1 cellular context compared by ENCODE assay signal in genomic region chr20:34363062-34364012, GRCh38.
TF ChIP-seq lines count a peak whose summit lies in the region.

ITCH (plus strand) TSS chr20:34363273; CDS start chr20:34393812, 30,539 bp downstream.

TF ChIP-seq in HepG2, 621 proteins besides CTCF, POLR2A, EP300 and RAD21 (continued from another document):
- TF ChIP-seq ZNF280D (CRISPR knock-in tag; IDR thresholded peaks at IDR 0.05) (peak; percentile 41; the same call in 1 of the 2 replicates), ZBTB7A (CRISPR knock-in tag; IDR thresholded peaks at IDR 0.05) (peak; percentile 72), NFKBIZ (CRISPR knock-in tag; IDR thresholded peaks at IDR 0.05) (no peak), MTF1 (CRISPR knock-in tag; IDR thresholded peaks at IDR 0.05) (0 out of 2 replicates have a peak, but pooled peaks have one; percentile 48), ZNF546 (CRISPR knock-in tag; conservative IDR thresholded peaks at IDR 0.05) (peak; percentile 30; the same call in 1 of the 2 replicates), HOXA3 (CRISPR knock-in tag; IDR thresholded peaks at IDR 0.05) (peak; percentile 90), FOXC1 (CRISPR knock-in tag; IDR thresholded peaks at IDR 0.05; ENCODE audit: borderline replicate concordance) (peak; percentile 94), NAIF1 (CRISPR knock-in tag; IDR thresholded peaks at IDR 0.05; ENCODE audit: borderline replicate concordance) (peak; percentile 79; the same call in 1 of the 2 replicates), ZNF225 (CRISPR knock-in tag; IDR thresholded peaks at IDR 0.05) (0 out of 2 replicates have a peak, but pooled peaks have one; percentile 54), SALL2 (CRISPR knock-in tag; IDR thresholded peaks at IDR 0.05) (peak; percentile 45), KAT7 (CRISPR knock-in tag; IDR thresholded peaks at IDR 0.05; ENCODE audit: borderline replicate concordance) (peak; percentile 76), ZNF614 (CRISPR knock-in tag; IDR thresholded peaks at IDR 0.05; ENCODE audit: borderline replicate concordance) (peak; percentile 71; the same call in 1 of the 2 replicates), ZNF138 (CRISPR knock-in tag; IDR thresholded peaks at IDR 0.05; ENCODE audit: low read depth) (0 out of 2 replicates have a peak, but pooled peaks have one; percentile 64), TFAP4 (IDR thresholded peaks at IDR 0.05; ENCODE audit: borderline replicate concordance, low read depth) (peak; percentile 80), PTBP1 (IDR thresholded peaks at IDR 0.05; ENCODE audit: low read depth, low read length, poor library complexity, severe bottlenecking) (peak; percentile 89), ZNF484 (CRISPR knock-in tag; IDR thresholded peaks at IDR 0.05; ENCODE audit: borderline replicate concordance, low read depth) (no peak), SOX5 (CRISPR knock-in tag; IDR thresholded peaks at IDR 0.05; ENCODE audit: borderline replicate concordance) (peak; percentile 24; the same call in 1 of the 2 replicates), SOX6 (IDR thresholded peaks at IDR 0.05) (no peak), SOX6 (CRISPR knock-in tag; IDR thresholded peaks at IDR 0.05) (peak; percentile 78), DRAP1 (CRISPR knock-in tag; IDR thresholded peaks at IDR 0.05) (peak; percentile 97), CREM (IDR thresholded peaks at IDR 0.05) (peak; percentile 79), CREM (CRISPR knock-in tag; IDR thresholded peaks at IDR 0.05) (no peak; the same call in 1 of the 2 replicates), ZBTB21 (CRISPR knock-in tag; IDR thresholded peaks at IDR 0.05) (0 out of 2 replicates have a peak, but pooled peaks have one; percentile 46), ZNF839 (CRISPR knock-in tag; IDR thresholded peaks at IDR 0.05; ENCODE audit: borderline replicate concordance) (peak; percentile 50; the same call in 1 of the 2 replicates), KDM4B (CRISPR knock-in tag; IDR thresholded peaks at IDR 0.05) (peak; percentile 53; the same call in 1 of the 2 replicates), HNRNPL (IDR thresholded peaks at IDR 0.05; ENCODE audit: low read depth, low read length) (peak; percentile 67; the same call in 1 of the 2 replicates), ZNF776 (CRISPR knock-in tag; IDR thresholded peaks at IDR 0.05) (peak; percentile 43; the same call in 1 of the 2 replicates), ISL2 (CRISPR knock-in tag; IDR thresholded peaks at IDR 0.05) (peak; percentile 69), BORCS8-MEF2B (CRISPR knock-in tag; IDR thresholded peaks at IDR 0.05) (0 out of 2 replicates have a peak, but pooled peaks have one; percentile 38), ETV5 (CRISPR knock-in tag; IDR thresholded peaks at IDR 0.05; ENCODE audit: borderline replicate concordance) (peak; percentile 72; the same call in 1 of the 2 replicates), ZSCAN30 (CRISPR knock-in tag; IDR thresholded peaks at IDR 0.05) (peak; percentile 79; the same call in 1 of the 2 replicates), ZNF224 (CRISPR knock-in tag; IDR thresholded peaks at IDR 0.05) (peak; percentile 83), ZBTB3 (CRISPR knock-in tag; IDR thresholded peaks at IDR 0.05; ENCODE audit: borderline replicate concordance, low read depth) (no peak), ZNF598 (CRISPR knock-in tag; IDR thresholded peaks at IDR 0.05; ENCODE audit: borderline replicate concordance) (peak; percentile 80; the same call in 1 of the 2 replicates), KAT8 (CRISPR knock-in tag; IDR thresholded peaks at IDR 0.05) (peak; percentile 90), SPEN (CRISPR knock-in tag; IDR thresholded peaks at IDR 0.05; ENCODE audit: low read depth) (peak; percentile 41), SALL1 (CRISPR knock-in tag; IDR thresholded peaks at IDR 0.05) (peak; percentile 87)
- TF ChIP-seq, protein P1, sequence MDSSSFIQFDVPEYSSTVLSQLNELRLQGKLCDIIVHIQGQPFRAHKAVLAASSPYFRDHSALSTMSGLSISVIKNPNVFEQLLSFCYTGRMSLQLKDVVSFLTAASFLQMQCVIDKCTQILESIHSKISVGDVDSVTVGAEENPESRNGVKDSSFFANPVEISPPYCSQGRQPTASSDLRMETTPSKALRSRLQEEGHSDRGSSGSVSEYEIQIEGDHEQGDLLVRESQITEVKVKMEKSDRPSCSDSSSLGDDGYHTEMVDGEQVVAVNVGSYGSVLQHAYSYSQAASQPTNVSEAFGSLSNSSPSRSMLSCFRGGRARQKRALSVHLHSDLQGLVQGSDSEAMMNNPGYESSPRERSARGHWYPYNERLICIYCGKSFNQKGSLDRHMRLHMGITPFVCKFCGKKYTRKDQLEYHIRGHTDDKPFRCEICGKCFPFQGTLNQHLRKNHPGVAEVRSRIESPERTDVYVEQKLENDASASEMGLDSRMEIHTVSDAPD (CRISPR knock-in tag; IDR thresholded peaks at IDR 0.05): peak; percentile 80; the same call in 1 of the 2 replicates
